In genomic region chr11:115425816-115426215, GRCh38 we compare ENCODE assay signal across 24 cellular contexts.
"Had no signal": no experiment of that assay in that cellular context is flagged by ENCODE, and none has a peak within 500 bp of the region (broad histone marks: within the 10 kb centered on the region; RNA-seq: fewer than 3 reads in every experiment).

No MANE protein-coding gene starts in this region.

- H3K4me1 ChIP-seq: ascending aorta, body of pancreas had no signal

- H3K36me3 Mint-ChIP-seq: activated CD8-positive, alpha-beta memory T cell treated with anti-CD3 and anti-CD28 coated beads, Interleukin-2, amount 10 ng/mL, durations not matched to agents 7 days and 5 days; activated naive CD4-positive, alpha-beta T cell treated with anti-CD3 and anti-CD28 coated beads, Interleukin-2, amount 50 U/mL, for 72 hours; WTC11 had no signal

- H3K27ac Mint-ChIP-seq: activated CD4-positive, alpha-beta T cell treated with anti-CD3 and anti-CD28 coated beads, Interleukin-2, amount 10 ng/mL, durations not matched to agents 24 days and 14 days; activated CD8-positive, alpha-beta memory T cell treated with anti-CD3 and anti-CD28 coated beads, Interleukin-2, amount 10 ng/mL, durations not matched to agents 7 days and 5 days; activated naive CD4-positive, alpha-beta T cell treated with anti-CD3 and anti-CD28 coated beads, Interleukin-2, amount 50 U/mL, for 72 hours; activated naive CD8-positive, alpha-beta T cell treated with anti-CD3 and anti-CD28 coated beads, Interleukin-2, amount 50 U/mL, for 24 hours; activated T-cell treated with anti-CD3 and anti-CD28 coated beads, Interleukin-2, amount 50 U/mL, for 24 hours; activated T-helper 1 cell treated with anti-CD3 and anti-CD28 coated beads, Interleukin-12 subunit alpha, Interleukin-12 subunit beta, Interleukin-2, Interleukin-4 antibody, amounts not matched to agents 30 ng/mL and 10 ng/mL and 1 ng/mL, durations not matched to agents 14 hours and 24 hours and 36 hours; T-helper 1 cell treated with Interleukin-12 subunit alpha and Interleukin-12 subunit beta and Interleukin-4 antibody, amounts not matched to agents 30 μg/mL and 1 μg/mL, for 36 hours; WTC11 had no signal

- H3K4me1 Mint-ChIP-seq: activated CD4-positive, alpha-beta T cell treated with anti-CD3 and anti-CD28 coated beads, Interleukin-2, amount 10 ng/mL, durations not matched to agents 24 days and 14 days; activated CD8-positive, alpha-beta memory T cell treated with anti-CD3 and anti-CD28 coated beads, Interleukin-2, amount 10 ng/mL, durations not matched to agents 7 days and 5 days; activated naive CD8-positive, alpha-beta T cell treated with anti-CD3 and anti-CD28 coated beads, Interleukin-2, amount 50 U/mL, for 24 hours had no signal

- DNase-seq: activated CD4-positive, alpha-beta T cell treated with anti-CD3 and anti-CD28 coated beads, Interleukin-2, amount 10 ng/mL, durations not matched to agents 24 days and 14 days; activated CD4-positive, alpha-beta T cell treated with anti-CD3 and anti-CD28 coated beads, Interleukin-2, amount 50 U/mL, for 48 hours; activated CD4-positive, CD25-positive, alpha-beta regulatory T cell treated with anti-CD3 and anti-CD28 coated beads, Interleukin-2, amount 50 U/mL, for 72 hours; activated CD8-positive, alpha-beta memory T cell treated with anti-CD3 and anti-CD28 coated beads, Interleukin-2, amount 10 ng/mL, durations not matched to agents 7 days and 5 days; activated effector memory CD4-positive, alpha-beta T cell treated with anti-CD3 and anti-CD28 coated beads, Interleukin-2, amount 50 U/mL, for 16 hours; activated naive CD4-positive, alpha-beta T cell treated with Interleukin-2 at 50 U/mL for 16 hours; activated naive CD8-positive, alpha-beta T cell treated with anti-CD3 and anti-CD28 coated beads, Interleukin-2, amount 50 U/mL, for 24 hours; activated T-cell treated with anti-CD3 and anti-CD28 coated beads, Interleukin-2, amount 50 U/mL, for 24 hours; amniotic stem cell; body of pancreas; central memory CD4-positive, alpha-beta T cell; Karpas-422; MM.1S; NCI-H1694 treated with DMSO at 0.1 percent for 48 hours; NCI-H2081; PC-3; SHP77 treated with DMSO at 0.1 percent for 48 hours; T-helper 9 cell had no signal

- H3K9me3 ChIP-seq: ascending aorta, body of pancreas had no signal

- H3K4me3 ChIP-seq: ascending aorta, body of pancreas, K562 had no signal

- H3K27me3 ChIP-seq: ascending aorta, body of pancreas had no signal

- H3K36me3 ChIP-seq: ascending aorta had no signal

- H3K4me3 Mint-ChIP-seq: activated CD4-positive, alpha-beta T cell treated with anti-CD3 and anti-CD28 coated beads, Interleukin-2, amount 10 ng/mL, durations not matched to agents 24 days and 14 days; activated CD8-positive, alpha-beta memory T cell treated with anti-CD3 and anti-CD28 coated beads, Interleukin-2, amount 10 ng/mL, durations not matched to agents 7 days and 5 days; activated naive CD8-positive, alpha-beta T cell treated with anti-CD3 and anti-CD28 coated beads, Interleukin-2, amount 50 U/mL, for 24 hours; activated T-cell treated with anti-CD3 and anti-CD28 coated beads, Interleukin-2, amount 50 U/mL, for 24 hours; activated T-helper 1 cell treated with anti-CD3 and anti-CD28 coated beads, Interleukin-12 subunit alpha, Interleukin-12 subunit beta, Interleukin-2, Interleukin-4 antibody, amounts not matched to agents 30 ng/mL and 10 ng/mL and 1 ng/mL, durations not matched to agents 14 hours and 24 hours and 36 hours; T-helper 1 cell treated with Interleukin-12 subunit alpha and Interleukin-12 subunit beta and Interleukin-4 antibody, amounts not matched to agents 30 μg/mL and 1 μg/mL, for 36 hours; WTC11 had no signal

- ATAC-seq: activated CD8-positive, alpha-beta memory T cell treated with anti-CD3 and anti-CD28 coated beads, Interleukin-2, amount 10 ng/mL, durations not matched to agents 7 days and 5 days; activated naive CD4-positive, alpha-beta T cell treated with anti-CD3 and anti-CD28 coated beads, Interleukin-2, amount 50 U/mL, for 72 hours; activated naive CD8-positive, alpha-beta T cell treated with anti-CD3 and anti-CD28 coated beads, Interleukin-2, amount 50 U/mL, for 24 hours; body of pancreas; K562; PC-3; WTC11 had no signal

- H3K27me3 Mint-ChIP-seq: activated CD4-positive, alpha-beta T cell treated with anti-CD3 and anti-CD28 coated beads, Interleukin-2, amount 10 ng/mL, durations not matched to agents 24 days and 14 days; activated CD8-positive, alpha-beta memory T cell treated with anti-CD3 and anti-CD28 coated beads, Interleukin-2, amount 10 ng/mL, durations not matched to agents 7 days and 5 days; activated T-cell treated with anti-CD3 and anti-CD28 coated beads, Interleukin-2, amount 50 U/mL, for 24 hours had no signal

- H3K27ac ChIP-seq: ascending aorta, body of pancreas had no signal
